11 cellular contexts compared by ENCODE assay signal in the genomic region with DNA sequence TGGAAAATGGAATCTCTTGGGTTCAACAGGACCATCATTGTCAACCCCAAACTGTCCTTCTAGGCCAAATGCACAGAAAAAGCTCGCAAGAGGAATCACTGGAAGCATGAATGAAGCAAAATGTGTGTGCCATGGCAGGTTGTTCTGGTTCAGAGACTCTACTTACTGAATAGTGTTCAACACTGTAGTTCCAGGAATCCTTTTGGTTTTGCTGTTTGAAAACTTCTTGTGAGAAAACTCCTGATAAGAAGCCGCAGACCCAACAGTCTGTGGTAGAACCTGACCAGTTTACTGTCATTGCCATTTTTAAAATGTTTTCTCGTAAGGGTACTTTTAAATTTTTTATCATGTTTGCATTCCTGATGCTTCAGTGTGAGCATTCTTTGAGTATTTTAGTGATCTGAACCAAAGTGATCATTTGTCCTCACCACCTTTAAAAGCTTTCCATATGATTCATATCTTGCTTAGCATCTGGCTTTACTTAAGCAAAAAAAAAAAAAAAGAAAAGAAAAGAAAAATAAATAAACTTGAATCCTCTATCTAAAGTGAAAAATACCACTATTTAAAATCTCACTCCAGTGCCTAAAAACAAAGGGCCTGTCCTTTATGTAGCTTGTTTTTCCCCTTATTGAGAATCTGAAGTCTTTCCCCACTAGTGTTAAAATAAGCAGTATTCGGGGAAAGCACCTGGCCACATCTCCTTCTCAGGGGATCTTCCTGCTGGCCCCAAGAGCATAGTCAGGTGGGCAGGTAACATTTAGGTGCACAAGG.
DNase-seq lines count a peak whose midpoint lies in the region; ATAC-seq and TF ChIP-seq lines count a peak whose summit lies in the region.
"Had no signal": no experiment of that assay in that cellular context is flagged by ENCODE, and none has a peak within 500 bp of the region (broad histone marks: within the 10 kb centered on the region; RNA-seq: fewer than 3 reads in every experiment).

No MANE protein-coding gene starts in this region.

- intact Hi-C loops in A673 (cut with micrococcal nuclease; ENCODE audit: unreplicated experiment), result no loop called here

- H3K27ac ChIP-seq in DND-41 (ENCODE audit: low read length) (peak overlapping the region; percentile 57; the same call in 1 of the 2 replicates), A673 (ENCODE audit: low read depth, low read length, poor library complexity, severe bottlenecking) (no peak overlapping the region)

- no peak overlapping the region for H3K4me2 ChIP-seq in DND-41 (ENCODE audit: insufficient read depth, low read length)

- peaks cover 29% of the 10 kb centered on the region for H3K4me1 ChIP-seq in DND-41 (ENCODE audit: insufficient read depth, low read length)
- H3K4me1 ChIP-seq in A673 (ENCODE audit: insufficient read depth, low read length, poor library complexity, severe bottlenecking), result no peaks in the 10 kb centered on the region

- H3K9ac ChIP-seq in DND-41 (ENCODE audit: low read depth, low read length), result no peak overlapping the region; the same call in 1 of the 2 replicates

- no peaks in the 10 kb centered on the region for H3K27me3 Mint-ChIP-seq in T-helper 17 cell
- H3K27me3 Mint-ChIP-seq: CD8-positive, alpha-beta memory T cell had no signal

- peaks cover 2% of the 10 kb centered on the region for H3K36me3 Mint-ChIP-seq in T-helper 17 cell (ENCODE audit: low read depth)

- ATAC-seq in DND-41 (ENCODE audit: insufficient read depth, low read depth) (peak; percentile 56; the same call in 2 of the 3 replicates), GM21367 (IDR thresholded peaks at IDR 0.05; ENCODE audit: unreplicated experiment) (peak; percentile 59), HG03159 (IDR thresholded peaks at IDR 0.05; ENCODE audit: unreplicated experiment) (peak; percentile 63), T-helper 17 cell (no peak)
- ATAC-seq: left cardiac atrium had no signal

- no peaks in the 10 kb centered on the region for H3K9me3 ChIP-seq in DND-41 (ENCODE audit: insufficient read depth, low read length, severe bottlenecking)
- no peaks in the 10 kb centered on the region for H3K9me3 ChIP-seq in A673 (ENCODE audit: low read depth, low read length, poor library complexity, severe bottlenecking)
- H3K9me3 ChIP-seq in T-helper 17 cell (ENCODE audit: control insufficient read depth, low read length, poor library complexity, severe bottlenecking), result no peaks in the 10 kb centered on the region
- H3K9me3 ChIP-seq: MG63 had no signal

- H3K4me3 Mint-ChIP-seq in T-helper 17 cell, result no peak overlapping the region
- H3K4me3 Mint-ChIP-seq: CD8-positive, alpha-beta memory T cell had no signal

- POLR2A ChIA-PET in A673 (lab: Charles Lee; ENCODE audit: low non-redundant PET), result no interaction called here

- CTCF ChIA-PET in A673 (lab: Charles Lee), result no interaction called here

- H2AFZ ChIP-seq in DND-41 (ENCODE audit: low read depth, low read length), result no peak overlapping the region

- no peaks in the 10 kb centered on the region for H3K36me3 ChIP-seq in DND-41 (ENCODE audit: insufficient read depth, low read length)
- H3K36me3 ChIP-seq in A673 (ENCODE audit: insufficient read depth, low read length, poor library complexity, severe bottlenecking), result no peaks in the 10 kb centered on the region
- H3K36me3 ChIP-seq: MG63 had no signal

- no peak overlapping the region for H3K27ac Mint-ChIP-seq in T-helper 17 cell
- H3K27ac Mint-ChIP-seq: CD8-positive, alpha-beta memory T cell had no signal

- H3K79me2 ChIP-seq in DND-41 (ENCODE audit: insufficient read depth, low read length), result no peaks in the 10 kb centered on the region

- H3K4me3 ChIP-seq in DND-41 (ENCODE audit: low read depth in 1 of 2, low read length in 2 of 2), result no peak overlapping the region
- no peak overlapping the region for H3K4me3 ChIP-seq in cardiac fibroblast (replicated peaks in 1 of 2; ENCODE audit: low read depth in 2 of 2, low read length in 2 of 2)
- H3K4me3 ChIP-seq in A673 (ENCODE audit: low read depth, low read length, poor library complexity, severe bottlenecking), result no peak overlapping the region
- H3K4me3 ChIP-seq: MG63 had no signal

- TF ChIP-seq CTCF in DND-41 (IDR thresholded peaks at IDR 0.05; ENCODE audit: borderline replicate concordance, extremely low read depth, low read length, poor library complexity, severe bottlenecking) (no peak), cardiac fibroblast (IDR thresholded peaks at IDR 0.05; ENCODE audit: low read depth, low read length) (no peak), A673 (conservative IDR thresholded peaks at IDR 0.05; ENCODE audit: low read depth, low read length) (no peak)

- H3K4me1 Mint-ChIP-seq in T-helper 17 cell, result no peaks in the 10 kb centered on the region
- H3K4me1 Mint-ChIP-seq: CD8-positive, alpha-beta memory T cell had no signal

- peak; percentile 14 for DNase-seq in DND-41
- peak; percentile 46 to 63 for DNase-seq in cardiac fibroblast (ENCODE audit: low read depth in 2 of 2)
- DNase-seq in A673 (ENCODE audit: low spot score), result no peak
- DNase-seq in NCI-H1436 treated with DMSO at 0.1 percent for 48 hours (lab: John Stamatoyannopoulos, UW), result no peak
- DNase-seq in T-helper 17 cell, result no peak
- no peak for DNase-seq in NCI-H82 treated with DMSO at 0.1 percent for 48 hours (lab: John Stamatoyannopoulos, UW; ENCODE audit: unreplicated experiment)
- DNase-seq: CD8-positive, alpha-beta memory T cell; left cardiac atrium; MG63 had no signal

- BruUV-seq in A673 (replicated peaks; lab: Mats Ljungman, UMichigan), result no TSS peak

- H4K20me1 ChIP-seq in DND-41 (ENCODE audit: insufficient read depth, low read length), result no peaks in the 10 kb centered on the region

- H3K27me3 ChIP-seq in DND-41 (ENCODE audit: insufficient read depth, low read length, poor library complexity), result peaks cover 12% of the 10 kb centered on the region
- no peaks in the 10 kb centered on the region for H3K27me3 ChIP-seq in A673 (replicated peaks; ENCODE audit: insufficient read depth, low read depth, low read length, poor library complexity)
- H3K27me3 ChIP-seq: MG63 had no signal

Comparison
In these comparisons a context has a peak if more than half of its experiments do, and no peak if none do; other contexts are left out.
1. DNase-seq: peak in DND-41 (single experiment) and cardiac fibroblast (2 of 2); none in A673 (single experiment), NCI-H1436 treated with DMSO at 0.1 percent for 48 hours (single experiment), T-helper 17 cell (0 of 3) and NCI-H82 treated with DMSO at 0.1 percent for 48 hours (single experiment).